35 cellular contexts compared by ENCODE assay signal in genomic region chr5:133794066-133794465, GRCh38.
"Had no signal": no experiment of that assay in that cellular context is flagged by ENCODE, and none has a peak within 500 bp of the region (broad histone marks: within the 10 kb centered on the region; RNA-seq: fewer than 3 reads in every experiment).

No MANE protein-coding gene starts in this region.

- ATAC-seq: activated CD4-positive, alpha-beta T cell treated with anti-CD3 and anti-CD28 coated beads for 36 hours; activated CD4-positive, CD25-positive, alpha-beta regulatory T cell treated with anti-CD3 and anti-CD28 coated beads, Interleukin-2, amount 50 U/mL, for 24 hours; activated CD8-positive, alpha-beta memory T cell treated with anti-CD3 and anti-CD28 coated beads, Interleukin-2, amount 10 ng/mL, durations not matched to agents 7 days and 5 days; activated CD8-positive, alpha-beta T cell treated with anti-CD3 and anti-CD28 coated beads, Interleukin-2, amount 10 ng/mL, durations not matched to agents 7 days and 5 days; activated naive CD8-positive, alpha-beta T cell treated with anti-CD3 and anti-CD28 coated beads, Interleukin-2, amount 50 U/mL, for 24 hours had no signal

- H3K27ac Mint-ChIP-seq: activated CD4-positive, alpha-beta memory T cell treated with anti-CD3 and anti-CD28 coated beads, Interleukin-2, amount 10 ng/mL, durations not matched to agents 7 days and 5 days; activated CD4-positive, alpha-beta T cell treated with anti-CD3 and anti-CD28 coated beads for 36 hours; activated CD4-positive, alpha-beta T cell treated with anti-CD3 and anti-CD28 coated beads, Interleukin-2, amount 10 ng/mL, durations not matched to agents 7 days and 5 days; activated CD8-positive, alpha-beta memory T cell treated with anti-CD3 and anti-CD28 coated beads, Interleukin-2, amount 10 ng/mL, durations not matched to agents 7 days and 5 days; activated CD8-positive, alpha-beta T cell treated with anti-CD3 and anti-CD28 coated beads, Interleukin-2, amount 10 ng/mL, durations not matched to agents 7 days and 5 days; activated naive CD4-positive, alpha-beta T cell treated with anti-CD3 and anti-CD28 coated beads, Interleukin-2, amount 10 ng/mL, durations not matched to agents 7 days and 5 days; activated naive CD4-positive, alpha-beta T cell treated with anti-CD3 and anti-CD28 coated beads, Interleukin-2, amount 50 U/mL, for 24 hours; activated naive CD8-positive, alpha-beta T cell; activated naive CD8-positive, alpha-beta T cell treated with anti-CD3 and anti-CD28 coated beads, Interleukin-2, amount 10 ng/mL, durations not matched to agents 7 days and 5 days; activated naive CD8-positive, alpha-beta T cell treated with anti-CD3 and anti-CD28 coated beads, Interleukin-2, amount 50 U/mL, for 24 hours; activated T-cell treated with anti-CD3 and anti-CD28 coated beads, Interleukin-2, amount 50 U/mL, for 24 hours; activated T-helper 2 cell treated with anti-CD3 and anti-CD28 coated beads, Interferon-gamma antibody, Interleukin-2, Interleukin-4, amounts not matched to agents 10 μg/mL and 5 μg/mL and 100 μg/mL, durations not matched to agents 14 hours and 24 hours and 36 hours; T-helper 1 cell treated with Interleukin-12 subunit alpha and Interleukin-12 subunit beta and Interleukin-4 antibody, amounts not matched to agents 30 μg/mL and 1 μg/mL, for 36 hours; T-helper 2 cell treated with Interferon-gamma antibody and Interleukin-4, amounts not matched to agents 5 μg/mL and 100 μg/mL, for 36 hours; WTC11 had no signal

- DNase-seq: activated CD4-positive, alpha-beta memory T cell treated with anti-CD3 and anti-CD28 coated beads, Interleukin-2, amount 10 ng/mL, durations not matched to agents 7 days and 5 days; activated CD4-positive, alpha-beta T cell treated with anti-CD3 and anti-CD28 coated beads for 1 hour; activated CD4-positive, alpha-beta T cell treated with anti-CD3 and anti-CD28 coated beads for 36 hours; activated CD4-positive, alpha-beta T cell treated with anti-CD3 and anti-CD28 coated beads for 48 hours; activated CD4-positive, alpha-beta T cell treated with anti-CD3 and anti-CD28 coated beads, Interleukin-2, amount 10 ng/mL, durations not matched to agents 7 days and 5 days; activated CD4-positive, alpha-beta T cell treated with anti-CD3 and anti-CD28 coated beads, Interleukin-2, amount 50 U/mL, for 48 hours; activated CD4-positive, CD25-positive, alpha-beta regulatory T cell; activated CD8-positive, alpha-beta memory T cell treated with anti-CD3 and anti-CD28 coated beads for 24 hours; activated CD8-positive, alpha-beta memory T cell treated with anti-CD3 and anti-CD28 coated beads, Interleukin-2, amount 10 ng/mL, durations not matched to agents 7 days and 5 days; activated CD8-positive, alpha-beta memory T cell treated with anti-CD3 and anti-CD28 coated beads, Interleukin-2, amount 50 U/mL, for 48 hours; activated CD8-positive, alpha-beta T cell treated with anti-CD3 and anti-CD28 coated beads, Interleukin-2, amount 10 ng/mL, durations not matched to agents 7 days and 5 days; activated effector memory CD4-positive, alpha-beta T cell treated with Interleukin-2 at 50 U/mL for 16 hours; activated gamma-delta T cell; activated naive CD4-positive, alpha-beta T cell treated with anti-CD3 and anti-CD28 coated beads, Interleukin-2, amount 10 ng/mL, durations not matched to agents 7 days and 5 days; activated naive CD4-positive, alpha-beta T cell treated with Interleukin-2 at 50 U/mL for 16 hours; activated naive CD8-positive, alpha-beta T cell treated with anti-CD3 and anti-CD28 coated beads, Interleukin-2, amount 10 ng/mL, durations not matched to agents 7 days and 5 days; activated naive CD8-positive, alpha-beta T cell treated with anti-CD3 and anti-CD28 coated beads, Interleukin-2, amount 50 U/mL, for 24 hours; activated T-cell treated with anti-CD3 and anti-CD28 coated beads, Interleukin-2, amount 50 U/mL, for 24 hours; activated T-cell treated with anti-CD3 and anti-CD28 coated beads, Interleukin-2, amount 50 U/mL, for 48 hours; amygdala; SW 1271; T-helper 1 cell; T-helper 2 cell; T-helper 9 cell; WERI-Rb-1 had no signal

- H3K4me3 ChIP-seq: ascending aorta, cardiac muscle cell had no signal

- H3K27me3 ChIP-seq: ascending aorta had no signal

- H3K27ac ChIP-seq: ascending aorta, cardiac muscle cell, WERI-Rb-1 had no signal

- H3K9me3 ChIP-seq: ascending aorta had no signal

- H3K4me3 Mint-ChIP-seq: activated CD4-positive, alpha-beta memory T cell treated with anti-CD3 and anti-CD28 coated beads, Interleukin-2, amount 10 ng/mL, durations not matched to agents 7 days and 5 days; activated CD4-positive, alpha-beta T cell treated with anti-CD3 and anti-CD28 coated beads for 36 hours; activated CD4-positive, alpha-beta T cell treated with anti-CD3 and anti-CD28 coated beads, Interleukin-2, amount 10 ng/mL, durations not matched to agents 7 days and 5 days; activated CD8-positive, alpha-beta memory T cell treated with anti-CD3 and anti-CD28 coated beads, Interleukin-2, amount 10 ng/mL, durations not matched to agents 7 days and 5 days; activated CD8-positive, alpha-beta T cell treated with anti-CD3 and anti-CD28 coated beads, Interleukin-2, amount 10 ng/mL, durations not matched to agents 7 days and 5 days; activated naive CD4-positive, alpha-beta T cell treated with anti-CD3 and anti-CD28 coated beads, Interleukin-2, amount 10 ng/mL, durations not matched to agents 7 days and 5 days; activated naive CD4-positive, alpha-beta T cell treated with anti-CD3 and anti-CD28 coated beads, Interleukin-2, amount 50 U/mL, for 24 hours; activated naive CD8-positive, alpha-beta T cell; activated naive CD8-positive, alpha-beta T cell treated with anti-CD3 and anti-CD28 coated beads, Interleukin-2, amount 10 ng/mL, durations not matched to agents 7 days and 5 days; activated naive CD8-positive, alpha-beta T cell treated with anti-CD3 and anti-CD28 coated beads, Interleukin-2, amount 50 U/mL, for 24 hours; activated T-cell treated with anti-CD3 and anti-CD28 coated beads, Interleukin-2, amount 50 U/mL, for 24 hours; brain; T-helper 1 cell treated with Interleukin-12 subunit alpha and Interleukin-12 subunit beta and Interleukin-4 antibody, amounts not matched to agents 30 μg/mL and 1 μg/mL, for 36 hours; T-helper 2 cell treated with Interferon-gamma antibody and Interleukin-4, amounts not matched to agents 5 μg/mL and 100 μg/mL, for 36 hours; WTC11 had no signal

- H3K36me3 Mint-ChIP-seq: activated CD8-positive, alpha-beta memory T cell treated with anti-CD3 and anti-CD28 coated beads, Interleukin-2, amount 10 ng/mL, durations not matched to agents 7 days and 5 days; activated naive CD4-positive, alpha-beta T cell treated with anti-CD3 and anti-CD28 coated beads, Interleukin-2, amount 10 ng/mL, durations not matched to agents 7 days and 5 days; activated naive CD4-positive, alpha-beta T cell treated with anti-CD3 and anti-CD28 coated beads, Interleukin-2, amount 50 U/mL, for 24 hours; activated naive CD8-positive, alpha-beta T cell; activated naive CD8-positive, alpha-beta T cell treated with anti-CD3 and anti-CD28 coated beads, Interleukin-2, amount 10 ng/mL, durations not matched to agents 7 days and 5 days; brain; WTC11 had no signal

- H3K36me3 ChIP-seq: ascending aorta, cardiac muscle cell, WERI-Rb-1 had no signal

- H3K4me1 Mint-ChIP-seq: activated CD4-positive, alpha-beta memory T cell treated with anti-CD3 and anti-CD28 coated beads, Interleukin-2, amount 10 ng/mL, durations not matched to agents 7 days and 5 days; activated CD4-positive, alpha-beta T cell treated with anti-CD3 and anti-CD28 coated beads for 36 hours; activated CD4-positive, alpha-beta T cell treated with anti-CD3 and anti-CD28 coated beads, Interleukin-2, amount 10 ng/mL, durations not matched to agents 7 days and 5 days; activated CD8-positive, alpha-beta memory T cell treated with anti-CD3 and anti-CD28 coated beads, Interleukin-2, amount 10 ng/mL, durations not matched to agents 7 days and 5 days; activated naive CD4-positive, alpha-beta T cell treated with anti-CD3 and anti-CD28 coated beads, Interleukin-2, amount 10 ng/mL, durations not matched to agents 7 days and 5 days; activated naive CD4-positive, alpha-beta T cell treated with anti-CD3 and anti-CD28 coated beads, Interleukin-2, amount 50 U/mL, for 24 hours; activated naive CD8-positive, alpha-beta T cell treated with anti-CD3 and anti-CD28 coated beads, Interleukin-2, amount 10 ng/mL, durations not matched to agents 7 days and 5 days; activated naive CD8-positive, alpha-beta T cell treated with anti-CD3 and anti-CD28 coated beads, Interleukin-2, amount 50 U/mL, for 24 hours; brain had no signal

- H3K9me3 Mint-ChIP-seq: activated CD4-positive, alpha-beta memory T cell treated with anti-CD3 and anti-CD28 coated beads, Interleukin-2, amount 10 ng/mL, durations not matched to agents 7 days and 5 days; activated CD4-positive, alpha-beta T cell treated with anti-CD3 and anti-CD28 coated beads, Interleukin-2, amount 10 ng/mL, durations not matched to agents 7 days and 5 days; activated naive CD4-positive, alpha-beta T cell treated with anti-CD3 and anti-CD28 coated beads, Interleukin-2, amount 10 ng/mL, durations not matched to agents 7 days and 5 days; activated naive CD4-positive, alpha-beta T cell treated with anti-CD3 and anti-CD28 coated beads, Interleukin-2, amount 50 U/mL, for 24 hours; activated naive CD8-positive, alpha-beta T cell treated with anti-CD3 and anti-CD28 coated beads, Interleukin-2, amount 10 ng/mL, durations not matched to agents 7 days and 5 days; activated naive CD8-positive, alpha-beta T cell treated with anti-CD3 and anti-CD28 coated beads, Interleukin-2, amount 50 U/mL, for 24 hours; activated T-cell treated with anti-CD3 and anti-CD28 coated beads, Interleukin-2, amount 50 U/mL, for 24 hours; activated T-helper 2 cell treated with anti-CD3 and anti-CD28 coated beads, Interferon-gamma antibody, Interleukin-2, Interleukin-4, amounts not matched to agents 10 μg/mL and 5 μg/mL and 100 μg/mL, durations not matched to agents 14 hours and 24 hours and 36 hours; brain; T-helper 1 cell treated with Interleukin-12 subunit alpha and Interleukin-12 subunit beta and Interleukin-4 antibody, amounts not matched to agents 30 μg/mL and 1 μg/mL, for 36 hours; T-helper 2 cell treated with Interferon-gamma antibody and Interleukin-4, amounts not matched to agents 5 μg/mL and 100 μg/mL, for 36 hours; WTC11 had no signal

- H3K27me3 Mint-ChIP-seq: activated naive CD4-positive, alpha-beta T cell treated with anti-CD3 and anti-CD28 coated beads, Interleukin-2, amount 50 U/mL, for 24 hours; activated naive CD8-positive, alpha-beta T cell had no signal
